Comparison of ENCODE assay signal across 1 cellular context in genomic region chr3:149339931-149340309, GRCh38.
TF ChIP-seq lines count a peak whose summit lies in the region.

No MANE protein-coding gene starts in this region.

TF ChIP-seq in HepG2, 621 proteins besides CTCF, POLR2A, EP300 and RAD21 (continued from another document and continues in another):
- no peak for TF ChIP-seq MXD4 (CRISPR knock-in tag; IDR thresholded peaks at IDR 0.05)
- 0 out of 2 replicates have a peak, but pooled peaks have one; percentile 25 for TF ChIP-seq ERF (CRISPR knock-in tag; IDR thresholded peaks at IDR 0.05)
- TF ChIP-seq MIXL1 (CRISPR knock-in tag; IDR thresholded peaks at IDR 0.05), result peak; percentile 17; the same call in 1 of the 2 replicates
- no peak for TF ChIP-seq KIAA2018 (CRISPR knock-in tag; IDR thresholded peaks at IDR 0.05; ENCODE audit: borderline replicate concordance)
- TF ChIP-seq ZNF317 (CRISPR knock-in tag; IDR thresholded peaks at IDR 0.05), result no peak
- TF ChIP-seq NR0B2 (CRISPR knock-in tag; IDR thresholded peaks at IDR 0.05), result no peak
- TF ChIP-seq ZHX2 (IDR thresholded peaks at IDR 0.05; ENCODE audit: low read depth), result no peak
- TF ChIP-seq ZHX2 (CRISPR knock-in tag; IDR thresholded peaks at IDR 0.05; ENCODE audit: borderline replicate concordance), result no peak
- TF ChIP-seq ARID3A (IDR thresholded peaks at IDR 0.05; ENCODE audit: low read depth, low read length), result peak; percentile 81; the same call in 1 of the 2 replicates
- 0 out of 2 replicates have a peak, but pooled peaks have one; percentile 23 for TF ChIP-seq MIER3 (CRISPR knock-in tag; IDR thresholded peaks at IDR 0.05; ENCODE audit: borderline replicate concordance)
- TF ChIP-seq SOX13 (IDR thresholded peaks at IDR 0.05), result no peak
- TF ChIP-seq SOX13 (CRISPR knock-in tag; conservative IDR thresholded peaks at IDR 0.05 in 1 of 2, IDR thresholded peaks at IDR 0.05 in 1 of 2), result 0 out of 4 replicates have a peak, but pooled peaks of 1 of the 2 experiments have one; percentile 16
- TF ChIP-seq ZNF121 (CRISPR knock-in tag; IDR thresholded peaks at IDR 0.05), result no peak
- peak; percentile 41; the same call in 1 of the 2 replicates for TF ChIP-seq SAP130 (CRISPR knock-in tag; IDR thresholded peaks at IDR 0.05; ENCODE audit: low read depth)
- TF ChIP-seq ASH2L (IDR thresholded peaks at IDR 0.05; ENCODE audit: insufficient read length, low read depth, low read length), result peak; percentile 47
- TF ChIP-seq GZF1 (CRISPR knock-in tag; IDR thresholded peaks at IDR 0.05), result no peak
- TF ChIP-seq ZBTB26 (CRISPR knock-in tag; IDR thresholded peaks at IDR 0.05; ENCODE audit: borderline replicate concordance), result 0 out of 2 replicates have a peak, but pooled peaks have one; percentile 11
- TF ChIP-seq ZNF883 (CRISPR knock-in tag; IDR thresholded peaks at IDR 0.05; ENCODE audit: not compliant biosample characterization), result no peak
- TF ChIP-seq SNAPC2 (CRISPR knock-in tag; IDR thresholded peaks at IDR 0.05), result no peak
- peak; percentile 57; the same call in 1 of the 2 replicates for TF ChIP-seq FOSL1 (CRISPR knock-in tag; IDR thresholded peaks at IDR 0.05; ENCODE audit: borderline replicate concordance)
- TF ChIP-seq TCF7 (IDR thresholded peaks at IDR 0.05; ENCODE audit: low read depth), result peak; percentile 28; the same call in 1 of the 2 replicates
- TF ChIP-seq KLF16 (CRISPR knock-in tag; IDR thresholded peaks at IDR 0.05), result 0 out of 4 replicates have a peak, but pooled peaks of 1 of the 2 experiments have one; percentile 19
- TF ChIP-seq ZMYM2 (CRISPR knock-in tag; IDR thresholded peaks at IDR 0.05), result 0 out of 2 replicates have a peak, but pooled peaks have one; percentile 31
- TF ChIP-seq JUN (CRISPR knock-in tag; IDR thresholded peaks at IDR 0.05), result no peak
- no peak for TF ChIP-seq ZBTB46 (CRISPR knock-in tag; IDR thresholded peaks at IDR 0.05; ENCODE audit: borderline replicate concordance)
- TF ChIP-seq DRAP1 (CRISPR knock-in tag; IDR thresholded peaks at IDR 0.05), result no peak
- TF ChIP-seq ZNF747 (CRISPR knock-in tag; IDR thresholded peaks at IDR 0.05; ENCODE audit: borderline replicate concordance), result no peak
- TF ChIP-seq GFI1 (CRISPR knock-in tag; IDR thresholded peaks at IDR 0.05; ENCODE audit: borderline replicate concordance), result 0 out of 2 replicates have a peak, but pooled peaks have one; percentile 26
- TF ChIP-seq ELF3 (CRISPR knock-in tag; IDR thresholded peaks at IDR 0.05), result peak; percentile 57; the same call in 1 of the 2 replicates
- no peak; the same call in 1 of the 2 replicates for TF ChIP-seq ZNF503 (CRISPR knock-in tag; IDR thresholded peaks at IDR 0.05)
- no peak for TF ChIP-seq ZBTB3 (CRISPR knock-in tag; IDR thresholded peaks at IDR 0.05; ENCODE audit: borderline replicate concordance, low read depth)
